22 cellular contexts compared by ENCODE assay signal in genomic region chr12:54389139-54389508, GRCh38. TPM values are rescaled to one million over a fixed set of nuclear protein-coding genes. Genes with fewer than 3 reads are reported as not detected.
DNase-seq lines count a peak whose midpoint lies in the region; ATAC-seq and TF ChIP-seq lines count a peak whose summit lies in the region.
"Had no signal": no experiment of that assay in that cellular context is flagged by ENCODE, and none has a peak within 500 bp of the region (broad histone marks: within the 10 kb centered on the region; RNA-seq: fewer than 3 reads in every experiment).

No MANE protein-coding gene starts in this region.

- TF ChIP-seq CTCF in type B pancreatic cell (conservative IDR thresholded peaks at IDR 0.05) (no peak), HFFc6 (IDR thresholded peaks at IDR 0.05) (no peak)

- no peak for DNase-seq in activated T-cell treated with anti-CD3 and anti-CD28 coated beads, Interleukin-2, amount 50 U/mL, for 24 hours
- no peak for DNase-seq in activated T-cell treated with anti-CD3 and anti-CD28 coated beads, Interleukin-2, amount 50 U/mL, for 48 hours
- DNase-seq in mesenteric fat pad (ENCODE audit: low spot score) (peak; percentile 85), type B pancreatic cell (ENCODE audit: extremely low spot score, unreplicated experiment) (no peak), kidney glomerular epithelial cell (lab: John Stamatoyannopoulos, UW) (no peak), HFFc6 (no peak)
- DNase-seq: activated CD4-positive, alpha-beta T cell treated with anti-CD3 and anti-CD28 coated beads for 48 hours; activated naive CD4-positive, alpha-beta T cell treated with anti-CD3 and anti-CD28 coated beads, Interleukin-2, amount 50 U/mL, for 16 hours; activated T-cell treated with anti-CD3 and anti-CD28 coated beads for 4 hours; COR-L47; EL; heart left ventricle; mucosa of descending colon; NCI-H146; small intestine; T-helper 9 cell had no signal

- H3K4me1 Mint-ChIP-seq in activated T-cell treated with anti-CD3 and anti-CD28 coated beads, Interleukin-2, amount 50 U/mL, for 24 hours (ENCODE audit: low read depth), result peaks cover 26% of the 10 kb centered on the region
- H3K4me1 Mint-ChIP-seq in activated T-helper 17 cell treated with anti-CD3 and anti-CD28 coated beads, Interleukin-2, amount 50 U/mL, for 72 hours, result peaks cover 17% of the 10 kb centered on the region
- H3K4me1 Mint-ChIP-seq in type B pancreatic cell (ENCODE audit: unreplicated experiment) (peaks cover 66% of the 10 kb centered on the region), HFFc6 (ENCODE audit: low read depth) (peaks cover 47% of the 10 kb centered on the region)

- no peaks in the 10 kb centered on the region for H3K9me3 Mint-ChIP-seq in activated T-cell treated with anti-CD3 and anti-CD28 coated beads, Interleukin-2, amount 50 U/mL, for 24 hours
- H3K9me3 Mint-ChIP-seq in activated T-helper 17 cell treated with anti-CD3 and anti-CD28 coated beads, Interleukin-2, amount 50 U/mL, for 72 hours, result no peaks in the 10 kb centered on the region
- no peaks in the 10 kb centered on the region for H3K9me3 Mint-ChIP-seq in type B pancreatic cell
- no peaks in the 10 kb centered on the region for H3K9me3 Mint-ChIP-seq in HFFc6

- ATAC-seq in activated T-helper 17 cell treated with anti-CD3 and anti-CD28 coated beads, Interleukin-2, amount 50 U/mL, for 72 hours (replicated peaks), result no peak
- ATAC-seq in GM18907 (IDR thresholded peaks at IDR 0.05; ENCODE audit: unreplicated experiment), result no peak
- ATAC-seq: heart left ventricle, mucosa of descending colon had no signal

- H3K4me3 Mint-ChIP-seq in activated T-cell treated with anti-CD3 and anti-CD28 coated beads, Interleukin-2, amount 50 U/mL, for 24 hours, result no peak overlapping the region
- H3K4me3 Mint-ChIP-seq in activated T-helper 17 cell treated with anti-CD3 and anti-CD28 coated beads, Interleukin-2, amount 50 U/mL, for 72 hours, result no peak overlapping the region
- H3K4me3 Mint-ChIP-seq in type B pancreatic cell (peak overlapping the region; percentile 92), HFFc6 (no peak overlapping the region)

- peak overlapping the region; percentile 10 for H3K27ac Mint-ChIP-seq in activated T-cell treated with anti-CD3 and anti-CD28 coated beads, Interleukin-2, amount 50 U/mL, for 24 hours
- H3K27ac Mint-ChIP-seq in activated T-helper 17 cell treated with anti-CD3 and anti-CD28 coated beads, Interleukin-2, amount 50 U/mL, for 72 hours, result peak overlapping the region; percentile 68
- peak overlapping the region; percentile 94 for H3K27ac Mint-ChIP-seq in type B pancreatic cell
- no peak overlapping the region for H3K27ac Mint-ChIP-seq in HFFc6

- no peaks in the 10 kb centered on the region for H3K27me3 Mint-ChIP-seq in activated T-cell treated with anti-CD3 and anti-CD28 coated beads, Interleukin-2, amount 50 U/mL, for 24 hours
- H3K27me3 Mint-ChIP-seq in activated T-helper 17 cell treated with anti-CD3 and anti-CD28 coated beads, Interleukin-2, amount 50 U/mL, for 72 hours, result no peaks in the 10 kb centered on the region
- no peaks in the 10 kb centered on the region for H3K27me3 Mint-ChIP-seq in type B pancreatic cell
- H3K27me3 Mint-ChIP-seq in HFFc6 (ENCODE audit: insufficient read depth), result peaks cover 3% of the 10 kb centered on the region

- H3K36me3 Mint-ChIP-seq in activated T-cell treated with anti-CD3 and anti-CD28 coated beads, Interleukin-2, amount 50 U/mL, for 24 hours (ENCODE audit: low read depth), result no peaks in the 10 kb centered on the region
- H3K36me3 Mint-ChIP-seq in activated T-helper 17 cell treated with anti-CD3 and anti-CD28 coated beads, Interleukin-2, amount 50 U/mL, for 72 hours (ENCODE audit: low read depth), result peaks cover 7% of the 10 kb centered on the region
- peaks cover under 1% of the 10 kb centered on the region for H3K36me3 Mint-ChIP-seq in type B pancreatic cell
- peaks cover 2% of the 10 kb centered on the region; the same call in 1 of the 2 replicates for H3K36me3 Mint-ChIP-seq in HFFc6 (ENCODE audit: low read depth)

RNA-seq across cellular contexts. Expression of gene ZNF385A, which starts 4.6 kb away (rescaled TPM):
- 1 to 10 TPM in 1 of 2 donors, under 1 TPM in 1; 0.48 to 2.6 TPM for total RNA-seq in activated T-helper 17 cell treated with anti-CD3 and anti-CD28 coated beads, Interleukin-2, amount 50 U/mL, for 72 hours
- total RNA-seq in mesenteric fat pad (31.9 TPM), type B pancreatic cell (ENCODE audit: low replicate concordance) (29.5 and 47.3 TPM in 2 replicates)
- total RNA-seq in HFFc6 (2021; fragmentation: NEBNext Ultra II Directional; extraction: Animal tissue kit (Norgen Biotek cat#: 25700)), result 1 to 10 TPM; 4.0 to 7.4 (median 6.1) TPM

RNA-seq across cellular contexts. Expression of gene GPR84, which starts 24.8 kb away (rescaled TPM):
- 1 to 10 TPM in 1 of 2 donors, under 1 TPM in 1; 0.24 to 2.2 TPM for total RNA-seq in activated T-helper 17 cell treated with anti-CD3 and anti-CD28 coated beads, Interleukin-2, amount 50 U/mL, for 72 hours
- total RNA-seq in mesenteric fat pad (2.3 TPM), type B pancreatic cell (ENCODE audit: low replicate concordance) (not detected in 2 replicates)
- not detected for total RNA-seq in HFFc6 (2021; fragmentation: NEBNext Ultra II Directional; extraction: Animal tissue kit (Norgen Biotek cat#: 25700))
- total RNA-seq: H4, HT1080, M059J, SK-MEL-5 had no signal

RNA-seq across cellular contexts. Expression of gene ITGA5, which starts 29.9 kb away (rescaled TPM):
- 100 to 1,000 TPM in 1 of 2 donors, 10 to 100 TPM in 1; 29.9 to 211 TPM for total RNA-seq in activated T-helper 17 cell treated with anti-CD3 and anti-CD28 coated beads, Interleukin-2, amount 50 U/mL, for 72 hours
- total RNA-seq in mesenteric fat pad, result 125 TPM
- total RNA-seq in type B pancreatic cell (ENCODE audit: low replicate concordance), result 2.5 and 25.9 TPM in 2 replicates
- total RNA-seq in HFFc6 (2021; fragmentation: NEBNext Ultra II Directional; extraction: Animal tissue kit (Norgen Biotek cat#: 25700)), result 100 to 1,000 TPM; 261 to 355 (median 329) TPM
